ENCODE assay signal across 22 cellular contexts in the genomic region with DNA sequence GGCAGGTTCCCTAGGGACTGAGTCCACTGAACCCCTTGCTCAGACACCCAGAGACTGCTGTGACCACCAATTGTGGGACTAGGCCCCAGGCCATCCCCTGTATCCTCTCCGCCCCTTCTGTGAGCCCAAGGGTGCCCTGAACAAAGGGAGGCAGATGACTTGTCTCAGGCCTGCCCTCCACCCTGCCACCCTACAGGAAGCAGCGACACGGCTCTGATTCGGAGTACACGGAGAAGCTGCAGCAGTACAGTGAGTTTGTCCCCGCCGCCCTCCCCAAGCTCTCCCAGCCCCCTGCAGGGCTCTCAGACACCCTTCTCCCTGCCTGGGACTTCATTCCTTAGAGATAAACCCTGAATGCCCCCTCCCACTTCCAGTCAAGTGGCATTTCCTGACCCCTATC. TPM values are rescaled to one million over a fixed set of nuclear protein-coding genes. Genes with fewer than 3 reads are reported as not detected.
"Had no signal": no experiment of that assay in that cellular context is flagged by ENCODE, and none has a peak within 500 bp of the region (broad histone marks: within the 10 kb centered on the region; RNA-seq: fewer than 3 reads in every experiment).

No MANE protein-coding gene starts in this region.

- H3K36me3 Mint-ChIP-seq: activated naive CD4-positive, alpha-beta T cell treated with anti-CD3 and anti-CD28 coated beads, Interleukin-2, amount 50 U/mL, for 72 hours; stimulated activated naive B cell treated with anti-CD40 and anti-IgM and Interleukin-4, amounts not matched to agents 10 μg/mL and 1 μg/mL and 100 μg/mL, for 72 hours had no signal

- H3K4me3 Mint-ChIP-seq: effector memory CD8-positive, alpha-beta T cell; naive thymus-derived CD8-positive, alpha-beta T cell; stimulated activated naive B cell treated with anti-CD40 and anti-IgM and Interleukin-4, amounts not matched to agents 10 μg/mL and 1 μg/mL and 100 μg/mL, for 72 hours; WTC11 had no signal

- H3K9me3 ChIP-seq: colonic mucosa, esophagus muscularis mucosa, gastrocnemius medialis, right lobe of liver, testis, vagina had no signal

- H3K27ac ChIP-seq: colonic mucosa, esophagus muscularis mucosa, gastrocnemius medialis, right lobe of liver, testis, vagina had no signal

- ATAC-seq: activated naive CD4-positive, alpha-beta T cell treated with anti-CD3 and anti-CD28 coated beads, Interleukin-2, amount 50 U/mL, for 72 hours; effector memory CD8-positive, alpha-beta T cell; gastrocnemius medialis; left cardiac atrium; naive thymus-derived CD8-positive, alpha-beta T cell; right lobe of liver; stimulated activated naive B cell treated with anti-CD40 and anti-IgM and Interleukin-4, amounts not matched to agents 10 μg/mL and 1 μg/mL and 100 μg/mL, for 72 hours; WTC11 had no signal

- H3K4me1 ChIP-seq: colonic mucosa, gastrocnemius medialis had no signal

- H3K4me3 ChIP-seq: colonic mucosa, dorsolateral prefrontal cortex, esophagus muscularis mucosa, gastrocnemius medialis, right lobe of liver, testis, vagina had no signal

- H3K9me3 Mint-ChIP-seq: activated naive CD4-positive, alpha-beta T cell treated with anti-CD3 and anti-CD28 coated beads, Interleukin-2, amount 50 U/mL, for 72 hours; effector memory CD8-positive, alpha-beta T cell; naive thymus-derived CD8-positive, alpha-beta T cell; stimulated activated naive B cell treated with anti-CD40 and anti-IgM and Interleukin-4, amounts not matched to agents 10 μg/mL and 1 μg/mL and 100 μg/mL, for 72 hours; WTC11 had no signal

- H3K27ac Mint-ChIP-seq: activated naive CD4-positive, alpha-beta T cell treated with anti-CD3 and anti-CD28 coated beads, Interleukin-2, amount 50 U/mL, for 72 hours; effector memory CD8-positive, alpha-beta T cell; stimulated activated naive B cell treated with anti-CD40 and anti-IgM and Interleukin-4, amounts not matched to agents 10 μg/mL and 1 μg/mL and 100 μg/mL, for 72 hours; WTC11 had no signal

- FAIRE-seq: islet of Langerhans, small intestine had no signal

- H3K36me3 ChIP-seq: colonic mucosa, gastrocnemius medialis, right lobe of liver had no signal

- DNase-seq: activated T-cell treated with anti-CD3 and anti-CD28 coated beads, Interleukin-2, amount 50 U/mL, for 1 hour; aorta; colonic mucosa; dorsolateral prefrontal cortex; effector memory CD8-positive, alpha-beta T cell; gastrocnemius medialis; hypothalamus; left cardiac atrium; naive thymus-derived CD8-positive, alpha-beta T cell; occipital lobe; right lobe of liver; small intestine; stimulated activated CD4-positive, alpha-beta T cell treated with anti-CD3 and anti-CD28 coated beads, Interleukin-2, amount 100 ng/mL, for 24 hours; stimulated activated naive B cell treated with anti-CD40 and anti-IgM and Interleukin-4, amounts not matched to agents 10 μg/mL and 1 μg/mL and 100 μg/mL, for 72 hours; T-helper 9 cell; testis; trophoblast cell had no signal

- H3K27me3 ChIP-seq: colonic mucosa, dorsolateral prefrontal cortex, esophagus muscularis mucosa, gastrocnemius medialis, right lobe of liver, testis, vagina had no signal

RNA-seq across cellular contexts. Expression of a gene that starts 16.6 kb away (rescaled TPM):
- total RNA-seq: naive thymus-derived CD8-positive, alpha-beta T cell had no signal
